In genomic region chr13:97905517-97905916, GRCh38 we compare ENCODE assay signal across 22 cellular contexts.
"Had no signal": no experiment of that assay in that cellular context is flagged by ENCODE, and none has a peak within 500 bp of the region (broad histone marks: within the 10 kb centered on the region; RNA-seq: fewer than 3 reads in every experiment).

No MANE protein-coding gene starts in this region.

- FAIRE-seq: kidney, small intestine, urothelium cell line had no signal

- DNase-seq: colonic mucosa; dermis blood vessel endothelial cell; esophagus squamous epithelium; foreskin fibroblast; head of caudate nucleus; kidney; left colon; left ventricle myocardium superior; mesenchymal stem cell; midbrain; occipital lobe; psoas muscle; retina; sigmoid colon; small intestine; stimulated activated CD4-positive, alpha-beta T cell treated with anti-CD3 and anti-CD28 coated beads, Interleukin-12 subunit alpha, Interleukin-12 subunit beta, amount 100 ng/mL, for 4 hours; stimulated activated CD4-positive, alpha-beta T cell treated with anti-CD3 and anti-CD28 coated beads, Interleukin-2, amount 100 ng/mL, for 48 hours; stimulated activated naive CD4-positive, alpha-beta T cell treated with Interleukin-2 at 50 U/mL for 16 hours; thyroid gland had no signal

- H3K36me3 Mint-ChIP-seq: type B pancreatic cell had no signal

- H3K27ac Mint-ChIP-seq: nephron, type B pancreatic cell had no signal

- H3K4me3 Mint-ChIP-seq: nephron, type B pancreatic cell had no signal

- ATAC-seq: left colon, left ventricle myocardium superior had no signal
